ENCODE assay signal across 13 cellular contexts in the genomic region with DNA sequence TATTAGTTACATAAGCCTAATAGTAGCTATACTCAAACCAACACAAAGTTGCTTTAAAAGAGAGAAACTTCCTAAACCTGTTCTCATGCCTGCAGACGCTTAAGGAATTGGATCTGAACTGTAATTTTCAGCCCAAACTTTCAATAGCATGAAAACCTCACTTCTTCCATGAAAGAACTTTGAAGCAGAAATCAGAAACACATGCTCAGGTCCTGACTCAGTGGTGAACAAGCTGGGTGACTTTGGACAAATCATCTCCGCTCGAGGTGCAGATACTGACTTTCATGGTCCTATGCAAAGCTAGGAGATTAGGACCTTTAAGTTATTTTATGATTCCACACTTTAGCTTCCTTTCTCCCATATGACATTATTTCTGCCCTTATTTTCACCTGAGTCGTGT. TPM values are rescaled to one million over a fixed set of nuclear protein-coding genes. Genes with fewer than 3 reads are reported as not detected.
DNase-seq lines count a peak whose midpoint lies in the region; TF ChIP-seq lines count a peak whose summit lies in the region.
"Had no signal": no experiment of that assay in that cellular context is flagged by ENCODE, and none has a peak within 500 bp of the region (broad histone marks: within the 10 kb centered on the region; RNA-seq: fewer than 3 reads in every experiment).

No MANE protein-coding gene starts in this region.

- H3K4me1 Mint-ChIP-seq in activated CD4-positive, alpha-beta T cell treated with anti-CD3 and anti-CD28 coated beads, Interleukin-2, amount 10 ng/mL, durations not matched to agents 7 days and 5 days: peaks cover 32% of the 10 kb centered on the region
- peaks cover 20% of the 10 kb centered on the region for H3K4me1 Mint-ChIP-seq in neural progenitor cell

- H3K4me2 ChIP-seq in Loucy (ENCODE audit: low read depth, low read length, poor library complexity, severe bottlenecking): no peak overlapping the region
- H3K4me2 ChIP-seq in neural progenitor cell: no peak overlapping the region

- H3K4me1 ChIP-seq in Loucy (ENCODE audit: insufficient read depth, low read length, poor library complexity, severe bottlenecking) (peaks cover 11% of the 10 kb centered on the region), adipocyte (ENCODE audit: control insufficient read depth, insufficient read depth, low read length) (peaks cover 20% of the 10 kb centered on the region), neural progenitor cell (peaks cover 16% of the 10 kb centered on the region), prostate gland (replicated peaks) (no peaks in the 10 kb centered on the region)

- H3K36me3 ChIP-seq in Loucy (ENCODE audit: insufficient read depth, low read length) (no peaks in the 10 kb centered on the region), adipocyte (ENCODE audit: control insufficient read depth, insufficient read depth, low read length, severe bottlenecking) (no peaks in the 10 kb centered on the region), neural progenitor cell (no peaks in the 10 kb centered on the region), prostate gland (no peaks in the 10 kb centered on the region)

- H3K79me2 ChIP-seq in Loucy (ENCODE audit: insufficient read depth, low read length) (no peaks in the 10 kb centered on the region), neural progenitor cell (ENCODE audit: low read depth) (no peaks in the 10 kb centered on the region)

- H3K27me3 ChIP-seq in Loucy (ENCODE audit: insufficient read depth, low read length, poor library complexity, severe bottlenecking) (no peaks in the 10 kb centered on the region), adipocyte (replicated peaks; ENCODE audit: control insufficient read depth, insufficient read depth, low read length) (no peaks in the 10 kb centered on the region), neural progenitor cell (no peaks in the 10 kb centered on the region), prostate gland (replicated peaks; ENCODE audit: insufficient read depth) (no peaks in the 10 kb centered on the region)

- no peaks in the 10 kb centered on the region for H3K27me3 Mint-ChIP-seq in activated CD4-positive, alpha-beta T cell treated with anti-CD3 and anti-CD28 coated beads, Interleukin-2, amount 10 ng/mL, durations not matched to agents 7 days and 5 days
- H3K27me3 Mint-ChIP-seq in neural progenitor cell (ENCODE audit: insufficient read depth, low read depth): peaks cover 4% of the 10 kb centered on the region

- CTCF ChIA-PET in activated CD4-positive, alpha-beta T cell treated with anti-CD3 and anti-CD28 coated beads, Interleukin-2, amount 10 ng/mL, durations not matched to agents 7 days and 5 days (lab: Charles Lee): interaction anchor here (1.4 kb wide), 1 partner anchor 20 kb away, joined by 6 read pairs; no protein-coding TSS in a partner anchor

- H3K4me3 ChIP-seq in Loucy (ENCODE audit: low read length, poor library complexity, severe bottlenecking) (no peak overlapping the region), adipocyte (ENCODE audit: low read length) (peak overlapping the region; percentile 73), neural progenitor cell (no peak overlapping the region), prostate gland (no peak overlapping the region)
- H3K4me3 ChIP-seq: K562 had no signal

- H3K27ac Mint-ChIP-seq in activated CD4-positive, alpha-beta T cell treated with anti-CD3 and anti-CD28 coated beads, Interleukin-2, amount 10 ng/mL, durations not matched to agents 7 days and 5 days: peak overlapping the region; percentile 95
- no peak overlapping the region for H3K27ac Mint-ChIP-seq in neural progenitor cell

- H3K9me2 ChIP-seq in Loucy (replicated peaks; ENCODE audit: low read depth, low read length): no peaks in the 10 kb centered on the region

- no peaks in the 10 kb centered on the region for H3K9me3 Mint-ChIP-seq in activated CD4-positive, alpha-beta T cell treated with anti-CD3 and anti-CD28 coated beads, Interleukin-2, amount 10 ng/mL, durations not matched to agents 7 days and 5 days
- H3K9me3 Mint-ChIP-seq in neural progenitor cell: no peaks in the 10 kb centered on the region
- H3K9me3 Mint-ChIP-seq: nephron had no signal

- H3K9ac ChIP-seq in Loucy (ENCODE audit: low read depth, low read length, poor library complexity, severe bottlenecking): no peak overlapping the region
- peak overlapping the region; percentile 13 for H3K9ac ChIP-seq in adipocyte (ENCODE audit: low read length)
- no peak overlapping the region for H3K9ac ChIP-seq in neural progenitor cell

- H3F3A ChIP-seq in Loucy (ENCODE audit: low read depth): no peaks in the 10 kb centered on the region
- H3F3A ChIP-seq in neural progenitor cell (ENCODE audit: low read depth): no peaks in the 10 kb centered on the region

- WGBS in prostate gland: 75% methylated on average over 4 of the region's 4 CpGs

- no peaks in the 10 kb centered on the region for H3K9me3 ChIP-seq in Loucy (ENCODE audit: insufficient read depth, low read depth, low read length)
- no peaks in the 10 kb centered on the region for H3K9me3 ChIP-seq in adipocyte (ENCODE audit: control insufficient read depth, low read length)
- no peaks in the 10 kb centered on the region for H3K9me3 ChIP-seq in neural progenitor cell (ENCODE audit: low read depth)
- H3K9me3 ChIP-seq in prostate gland: no peaks in the 10 kb centered on the region

- peak overlapping the region; percentile 6; the same call in 1 of the 2 replicates for H2AFZ ChIP-seq in Loucy (ENCODE audit: low read length)
- H2AFZ ChIP-seq in neural progenitor cell (replicated peaks): peak overlapping the region; percentile 74

- POLR2A ChIA-PET in activated CD4-positive, alpha-beta T cell treated with anti-CD3 and anti-CD28 coated beads, Interleukin-2, amount 10 ng/mL, durations not matched to agents 7 days and 5 days (lab: Charles Lee): interaction anchor here (0.6 kb wide), 1 partner anchor 105 kb away, joined by 5 read pairs; no protein-coding TSS in a partner anchor

- TF ChIP-seq CTCF in Loucy (conservative IDR thresholded peaks at IDR 0.05; ENCODE audit: low read length) (no peak), neural progenitor cell (IDR thresholded peaks at IDR 0.05) (no peak), prostate gland (IDR thresholded peaks at IDR 0.05) (no peak)

- no peak for DNase-seq in activated CD4-positive, alpha-beta T cell treated with anti-CD3 and anti-CD28 coated beads, Interleukin-2, amount 10 ng/mL, durations not matched to agents 7 days and 5 days
- no peak for DNase-seq in activated CD4-positive, alpha-beta T cell treated with anti-CD3 and anti-CD28 coated beads for 48 hours
- DNase-seq in adipocyte (ENCODE audit: low read depth): peak; percentile 71
- DNase-seq in neural progenitor cell (ENCODE audit: low spot score): no peak
- DNase-seq in NCI-H187 treated with DMSO at 0.1 percent for 48 hours (lab: John Stamatoyannopoulos, UW): no peak
- DNase-seq in activated effector memory CD4-positive, alpha-beta T cell treated with Interleukin-2 at 50 U/mL for 16 hours: no peak
- DNase-seq in prostate gland (ENCODE audit: low spot score): no peak
- DNase-seq: ACHN, GOT3, NCI-H2171 treated with DMSO at 0.1 percent for 48 hours had no signal

- H3K4me3 Mint-ChIP-seq in activated CD4-positive, alpha-beta T cell treated with anti-CD3 and anti-CD28 coated beads, Interleukin-2, amount 10 ng/mL, durations not matched to agents 7 days and 5 days: no peak overlapping the region
- H3K4me3 Mint-ChIP-seq in neural progenitor cell: no peak overlapping the region
- H3K4me3 Mint-ChIP-seq: nephron had no signal

- no peaks in the 10 kb centered on the region for H4K20me1 ChIP-seq in Loucy (ENCODE audit: insufficient read depth, low read length, poor library complexity, severe bottlenecking)
- no peaks in the 10 kb centered on the region for H4K20me1 ChIP-seq in neural progenitor cell (ENCODE audit: low read depth)

- intact Hi-C loops in prostate gland (cut with DNase I): no loop called here

- no peaks in the 10 kb centered on the region for H3K36me3 Mint-ChIP-seq in activated CD4-positive, alpha-beta T cell treated with anti-CD3 and anti-CD28 coated beads, Interleukin-2, amount 10 ng/mL, durations not matched to agents 7 days and 5 days (ENCODE audit: low read depth)
- no peaks in the 10 kb centered on the region for H3K36me3 Mint-ChIP-seq in neural progenitor cell

- H3K27ac ChIP-seq in neural progenitor cell: no peak overlapping the region
- no peak overlapping the region for H3K27ac ChIP-seq in prostate gland

- no peak for TF ChIP-seq POLR2A in prostate gland (IDR thresholded peaks at IDR 0.05)

RNA-seq across cellular contexts. Expression of gene NOX3, which starts 36.5 kb away (rescaled TPM):
- total RNA-seq in activated CD4-positive, alpha-beta T cell treated with anti-CD3 and anti-CD28 coated beads, Interleukin-2, amount 10 ng/mL, durations not matched to agents 7 days and 5 days: not detected
- not detected in 2 replicates for total RNA-seq in neural progenitor cell (ENCODE audit: low replicate concordance)
- total RNA-seq in prostate gland: not detected
- total RNA-seq: K562 had no signal
